14 cellular contexts compared by ENCODE assay signal in the genomic region with DNA sequence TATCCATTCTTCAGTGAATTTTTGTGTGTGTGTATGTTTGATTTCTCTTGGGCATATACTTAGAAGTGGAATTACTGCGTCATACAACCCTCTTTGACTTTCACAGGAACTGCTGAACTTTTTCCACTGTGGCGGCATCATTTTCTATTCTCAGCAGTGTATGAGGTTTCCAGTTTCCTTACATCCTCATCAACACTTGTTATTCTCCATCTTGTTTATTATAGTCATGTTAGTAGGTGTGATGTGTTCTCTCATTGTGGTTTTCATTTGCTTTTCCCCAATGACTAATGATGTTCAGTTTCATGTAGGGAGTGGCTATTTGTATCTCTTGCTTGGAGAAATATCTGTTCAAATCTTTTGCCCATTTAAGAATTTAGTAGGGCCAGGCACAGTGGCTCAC. TPM values are rescaled to one million over a fixed set of nuclear protein-coding genes. Genes with fewer than 3 reads are reported as not detected.
DNase-seq lines count a peak whose midpoint lies in the region; ATAC-seq and TF ChIP-seq lines count a peak whose summit lies in the region.
"Had no signal": no experiment of that assay in that cellular context is flagged by ENCODE, and none has a peak within 500 bp of the region (broad histone marks: within the 10 kb centered on the region; RNA-seq: fewer than 3 reads in every experiment).

No MANE protein-coding gene starts in this region.

- TF ChIP-seq CTCF in upper lobe of left lung (IDR thresholded peaks at IDR 0.05) = no peak

- peak overlapping the region in 1 of 3 donors; percentile 4 for H3K4me3 ChIP-seq in skeletal muscle tissue (ENCODE audit: low read length in 3 of 3)
- no peak overlapping the region for H3K4me3 ChIP-seq in upper lobe of left lung
- H3K4me3 ChIP-seq: sigmoid colon, upper lobe of right lung had no signal

- 90% methylated on average over 2 of the region's 2 CpGs for WGBS in upper lobe of left lung, 2 donors

- H3K27me3 ChIP-seq in skeletal muscle tissue (ENCODE audit: control insufficient read depth in 3 of 3, insufficient read depth in 3 of 3, low read length in 3 of 3) (no peaks in the 10 kb centered on the region), upper lobe of left lung (no peaks in the 10 kb centered on the region)
- H3K27me3 ChIP-seq: sigmoid colon, upper lobe of right lung had no signal

- no peaks in the 10 kb centered on the region for H3K27me3 Mint-ChIP-seq in activated CD4-positive, alpha-beta T cell treated with anti-CD3 and anti-CD28 coated beads for 36 hours
- no peaks in the 10 kb centered on the region for H3K27me3 Mint-ChIP-seq in activated CD4-positive, alpha-beta T cell treated with anti-CD3 and anti-CD28 coated beads, Interleukin-2, amount 10 ng/mL, durations not matched to agents 7 days and 5 days
- no peaks in the 10 kb centered on the region for H3K27me3 Mint-ChIP-seq in central memory CD8-positive, alpha-beta T cell

- peak; percentile 77 for DNase-seq in activated CD4-positive, alpha-beta T cell treated with anti-CD3 and anti-CD28 coated beads for 36 hours
- DNase-seq in activated CD4-positive, alpha-beta T cell treated with anti-CD3 and anti-CD28 coated beads, Interleukin-2, amount 50 U/mL, for 1 hour = no peak
- peak; percentile 44 for DNase-seq in activated CD4-positive, alpha-beta T cell treated with anti-CD3 and anti-CD28 coated beads, Interleukin-2, amount 10 ng/mL, durations not matched to agents 7 days and 5 days
- DNase-seq in central memory CD8-positive, alpha-beta T cell (ENCODE audit: low spot score in 2 of 2) = no peak
- DNase-seq in upper lobe of left lung (no peak), dedifferentiated amniotic fluid mesenchymal stem cell (ENCODE audit: extremely low spot score) (no peak), LoVo (ENCODE audit: low spot score) (no peak)
- DNase-seq: 8988T, islet precursor cell, Karpas-422, NCI-H2029 treated with DMSO at 0.1 percent for 48 hours, sigmoid colon, upper lobe of right lung had no signal

- H3K36me3 ChIP-seq in skeletal muscle tissue (ENCODE audit: control insufficient read depth in 3 of 3, insufficient read depth in 3 of 3, low read length in 3 of 3) (peaks cover 16 to 19% (median 18%) of the 10 kb centered on the region in 3 donors), upper lobe of left lung (peaks cover 0 to 36% (median 23%) of the 10 kb centered on the region in 4 donors)

- H3K9me3 ChIP-seq in skeletal muscle tissue (ENCODE audit: control insufficient read depth in 3 of 3, low read length in 3 of 3) (no peaks in the 10 kb centered on the region), upper lobe of left lung (no peaks in the 10 kb centered on the region)
- H3K9me3 ChIP-seq: sigmoid colon, upper lobe of right lung had no signal

- peaks cover 40% of the 10 kb centered on the region for H3K36me3 Mint-ChIP-seq in activated CD4-positive, alpha-beta T cell treated with anti-CD3 and anti-CD28 coated beads for 36 hours (ENCODE audit: low read depth)
- peaks cover 35% of the 10 kb centered on the region for H3K36me3 Mint-ChIP-seq in activated CD4-positive, alpha-beta T cell treated with anti-CD3 and anti-CD28 coated beads, Interleukin-2, amount 10 ng/mL, durations not matched to agents 7 days and 5 days (ENCODE audit: low read depth)
- peaks cover 53% of the 10 kb centered on the region for H3K36me3 Mint-ChIP-seq in central memory CD8-positive, alpha-beta T cell (ENCODE audit: insufficient read depth)

- H3K4me1 ChIP-seq in skeletal muscle tissue (ENCODE audit: control insufficient read depth in 3 of 3, insufficient read depth in 3 of 3, low read length in 3 of 3) (peaks cover 22 to 42% (median 26%) of the 10 kb centered on the region in 3 donors), upper lobe of left lung (peaks cover 23 to 42% (median 26%) of the 10 kb centered on the region in 4 donors)

- intact Hi-C loops in activated CD4-positive, alpha-beta T cell treated with anti-CD3 and anti-CD28 coated beads for 36 hours (cut with DNase I, micrococcal nuclease) = loop anchor here (1.0 to 10.0 kb wide), 8 partner anchors 38 to 1902 kb away; a partner anchor contains a TSS

- peaks cover 55% of the 10 kb centered on the region for H3K4me1 Mint-ChIP-seq in activated CD4-positive, alpha-beta T cell treated with anti-CD3 and anti-CD28 coated beads for 36 hours
- H3K4me1 Mint-ChIP-seq in activated CD4-positive, alpha-beta T cell treated with anti-CD3 and anti-CD28 coated beads, Interleukin-2, amount 10 ng/mL, durations not matched to agents 7 days and 5 days = peaks cover 59% of the 10 kb centered on the region
- peaks cover 45% of the 10 kb centered on the region for H3K4me1 Mint-ChIP-seq in central memory CD8-positive, alpha-beta T cell

- no peak overlapping the region for H3K9ac ChIP-seq in skeletal muscle tissue (ENCODE audit: low read depth in 1 of 3, low read length in 3 of 3)

- no peaks in the 10 kb centered on the region for H3K9me3 Mint-ChIP-seq in activated CD4-positive, alpha-beta T cell treated with anti-CD3 and anti-CD28 coated beads for 36 hours (ENCODE audit: low read depth)
- H3K9me3 Mint-ChIP-seq in activated CD4-positive, alpha-beta T cell treated with anti-CD3 and anti-CD28 coated beads, Interleukin-2, amount 10 ng/mL, durations not matched to agents 7 days and 5 days = no peaks in the 10 kb centered on the region
- no peaks in the 10 kb centered on the region for H3K9me3 Mint-ChIP-seq in central memory CD8-positive, alpha-beta T cell

- TF ChIP-seq POLR2A in upper lobe of left lung (IDR thresholded peaks at IDR 0.05) = no peak

- TF ChIP-seq EP300 in upper lobe of left lung (IDR thresholded peaks at IDR 0.05) = no peak

- H3K27ac ChIP-seq in skeletal muscle tissue (ENCODE audit: low read depth, low read length) = peak overlapping the region; percentile 93
- no peak overlapping the region for H3K27ac ChIP-seq in upper lobe of left lung
- H3K27ac ChIP-seq: upper lobe of right lung had no signal

- CTCF ChIA-PET in activated CD4-positive, alpha-beta T cell treated with anti-CD3 and anti-CD28 coated beads for 36 hours (lab: Charles Lee) = interaction anchor here (0.7 kb wide), 1 partner anchor 89 kb away, joined by 3 read pairs; no protein-coding TSS in a partner anchor
- CTCF ChIA-PET in activated CD4-positive, alpha-beta T cell treated with anti-CD3 and anti-CD28 coated beads, Interleukin-2, amount 10 ng/mL, durations not matched to agents 7 days and 5 days (lab: Charles Lee) = no interaction called here

- ATAC-seq in activated CD4-positive, alpha-beta T cell treated with anti-CD3 and anti-CD28 coated beads for 36 hours = peak; percentile 71
- peak; percentile 44 for ATAC-seq in central memory CD8-positive, alpha-beta T cell (replicated peaks; ENCODE audit: extremely low read depth, poor library complexity, severe bottlenecking)
- ATAC-seq in upper lobe of left lung (ENCODE audit: low FRiP score in 2 of 2) = no peak
- ATAC-seq: upper lobe of right lung had no signal

- peak overlapping the region; percentile 89 for H3K27ac Mint-ChIP-seq in activated CD4-positive, alpha-beta T cell treated with anti-CD3 and anti-CD28 coated beads for 36 hours
- peak overlapping the region; percentile 68 for H3K27ac Mint-ChIP-seq in activated CD4-positive, alpha-beta T cell treated with anti-CD3 and anti-CD28 coated beads, Interleukin-2, amount 10 ng/mL, durations not matched to agents 7 days and 5 days
- H3K27ac Mint-ChIP-seq in central memory CD8-positive, alpha-beta T cell (ENCODE audit: low read depth) = peak overlapping the region; percentile 67

- POLR2A ChIA-PET in activated CD4-positive, alpha-beta T cell treated with anti-CD3 and anti-CD28 coated beads for 36 hours (lab: Charles Lee) = no interaction called here
- POLR2A ChIA-PET in activated CD4-positive, alpha-beta T cell treated with anti-CD3 and anti-CD28 coated beads, Interleukin-2, amount 10 ng/mL, durations not matched to agents 7 days and 5 days (lab: Charles Lee) = no interaction called here

- peak overlapping the region; percentile 99 for H3K4me3 Mint-ChIP-seq in activated CD4-positive, alpha-beta T cell treated with anti-CD3 and anti-CD28 coated beads for 36 hours
- H3K4me3 Mint-ChIP-seq in activated CD4-positive, alpha-beta T cell treated with anti-CD3 and anti-CD28 coated beads, Interleukin-2, amount 10 ng/mL, durations not matched to agents 7 days and 5 days = peak overlapping the region; percentile 50
- H3K4me3 Mint-ChIP-seq in central memory CD8-positive, alpha-beta T cell = peak overlapping the region; percentile 51

RNA-seq across cellular contexts. Expression of a gene that starts 2.6 kb away (rescaled TPM):
- 1 to 10 TPM; 6.9 to 7.6 TPM for total RNA-seq in activated CD4-positive, alpha-beta T cell treated with anti-CD3 and anti-CD28 coated beads for 36 hours
- total RNA-seq in activated CD4-positive, alpha-beta T cell treated with anti-CD3 and anti-CD28 coated beads, Interleukin-2, amount 10 ng/mL, durations not matched to agents 7 days and 5 days = 10 to 100 TPM; 13.1 to 13.2 TPM
- total RNA-seq in skeletal muscle tissue (9.9 TPM), upper lobe of left lung (10 to 100 TPM in 2 of 6 donors, 1 to 10 TPM in 4; 6.1 to 18.9 (median 9.2) TPM)

RNA-seq across cellular contexts. Expression of a gene that starts 24.4 kb away (rescaled TPM):
- 1,000 to 10,000 TPM; 2,222 to 2,735 TPM for total RNA-seq in activated CD4-positive, alpha-beta T cell treated with anti-CD3 and anti-CD28 coated beads for 36 hours
- 1,000 to 10,000 TPM; 1,186 to 1,386 TPM for total RNA-seq in activated CD4-positive, alpha-beta T cell treated with anti-CD3 and anti-CD28 coated beads, Interleukin-2, amount 10 ng/mL, durations not matched to agents 7 days and 5 days
- total RNA-seq in skeletal muscle tissue (1,305 TPM), upper lobe of left lung (1,000 to 10,000 TPM in 4 of 6 donors, 100 to 1,000 TPM in 2; 841 to 1,291 (median 1,060) TPM)

RNA-seq across cellular contexts. Expression of a gene that starts 24.6 kb away (rescaled TPM):
- 10 to 100 TPM; 20.0 to 20.4 TPM for total RNA-seq in activated CD4-positive, alpha-beta T cell treated with anti-CD3 and anti-CD28 coated beads for 36 hours
- 10 to 100 TPM; 13.3 to 13.6 TPM for total RNA-seq in activated CD4-positive, alpha-beta T cell treated with anti-CD3 and anti-CD28 coated beads, Interleukin-2, amount 10 ng/mL, durations not matched to agents 7 days and 5 days
- total RNA-seq in skeletal muscle tissue (10.4 TPM), upper lobe of left lung (10 to 100 TPM; 12.9 to 77.5 (median 25.4) TPM)

RNA-seq across cellular contexts. Expression of a gene that starts 29.8 kb away (rescaled TPM):
- total RNA-seq in activated CD4-positive, alpha-beta T cell treated with anti-CD3 and anti-CD28 coated beads for 36 hours = 1 to 10 TPM; 1.3 to 1.7 TPM
- total RNA-seq in activated CD4-positive, alpha-beta T cell treated with anti-CD3 and anti-CD28 coated beads, Interleukin-2, amount 10 ng/mL, durations not matched to agents 7 days and 5 days = 1 to 10 TPM; 4.3 to 4.6 TPM
- 13.6 TPM for total RNA-seq in skeletal muscle tissue
- 10 to 100 TPM in 5 of 6 donors, 1 to 10 TPM in 1; 7.0 to 27.4 (median 20.2) TPM for total RNA-seq in upper lobe of left lung

Comparison
In these comparisons a context has a peak if more than half of its experiments do, and no peak if none do; other contexts are left out.
1. DNase-seq: peak in activated CD4-positive, alpha-beta T cell treated with anti-CD3 and anti-CD28 coated beads for 36 hours (single experiment) and activated CD4-positive, alpha-beta T cell treated with anti-CD3 and anti-CD28 coated beads, Interleukin-2, amount 10 ng/mL, durations not matched to agents 7 days and 5 days (single experiment); none in activated CD4-positive, alpha-beta T cell treated with anti-CD3 and anti-CD28 coated beads, Interleukin-2, amount 50 U/mL, for 1 hour (single experiment), central memory CD8-positive, alpha-beta T cell (0 of 2), upper lobe of left lung (0 of 2), dedifferentiated amniotic fluid mesenchymal stem cell (single experiment) and LoVo (single experiment).
2. ATAC-seq: peak in activated CD4-positive, alpha-beta T cell treated with anti-CD3 and anti-CD28 coated beads for 36 hours (single experiment) and central memory CD8-positive, alpha-beta T cell (single experiment); none in upper lobe of left lung (0 of 2).
3. Peak in every context shown above with its lines, with median percentiles within 50 percentile points of each other: H3K27ac Mint-ChIP-seq and H3K4me3 Mint-ChIP-seq.